ENCODE assay signal across 1 cellular context in genomic region chr3:48445277-48445882, GRCh38.
TF ChIP-seq lines count a peak whose summit lies in the region.

No MANE protein-coding gene starts in this region.

TF ChIP-seq in A549, 52 proteins besides CTCF, POLR2A, EP300 and RAD21 (continued from another document):
- no peak for TF ChIP-seq CEBPB (IDR thresholded peaks at IDR 0.05)
- TF ChIP-seq, protein P1, sequence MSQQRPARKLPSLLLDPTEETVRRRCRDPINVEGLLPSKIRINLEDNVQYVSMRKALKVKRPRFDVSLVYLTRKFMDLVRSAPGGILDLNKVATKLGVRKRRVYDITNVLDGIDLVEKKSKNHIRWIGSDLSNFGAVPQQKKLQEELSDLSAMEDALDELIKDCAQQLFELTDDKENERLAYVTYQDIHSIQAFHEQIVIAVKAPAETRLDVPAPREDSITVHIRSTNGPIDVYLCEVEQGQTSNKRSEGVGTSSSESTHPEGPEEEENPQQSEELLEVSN (IDR thresholded peaks at IDR 0.05; ENCODE audit: borderline replicate concordance, low read depth), result no peak
- TF ChIP-seq, protein P2, sequence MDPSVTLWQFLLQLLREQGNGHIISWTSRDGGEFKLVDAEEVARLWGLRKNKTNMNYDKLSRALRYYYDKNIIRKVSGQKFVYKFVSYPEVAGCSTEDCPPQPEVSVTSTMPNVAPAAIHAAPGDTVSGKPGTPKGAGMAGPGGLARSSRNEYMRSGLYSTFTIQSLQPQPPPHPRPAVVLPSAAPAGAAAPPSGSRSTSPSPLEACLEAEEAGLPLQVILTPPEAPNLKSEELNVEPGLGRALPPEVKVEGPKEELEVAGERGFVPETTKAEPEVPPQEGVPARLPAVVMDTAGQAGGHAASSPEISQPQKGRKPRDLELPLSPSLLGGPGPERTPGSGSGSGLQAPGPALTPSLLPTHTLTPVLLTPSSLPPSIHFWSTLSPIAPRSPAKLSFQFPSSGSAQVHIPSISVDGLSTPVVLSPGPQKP (IDR thresholded peaks at IDR 0.05; ENCODE audit: low read depth, low read length), result no peak
